ENCODE assay signal across 10 cellular contexts in the genomic region with DNA sequence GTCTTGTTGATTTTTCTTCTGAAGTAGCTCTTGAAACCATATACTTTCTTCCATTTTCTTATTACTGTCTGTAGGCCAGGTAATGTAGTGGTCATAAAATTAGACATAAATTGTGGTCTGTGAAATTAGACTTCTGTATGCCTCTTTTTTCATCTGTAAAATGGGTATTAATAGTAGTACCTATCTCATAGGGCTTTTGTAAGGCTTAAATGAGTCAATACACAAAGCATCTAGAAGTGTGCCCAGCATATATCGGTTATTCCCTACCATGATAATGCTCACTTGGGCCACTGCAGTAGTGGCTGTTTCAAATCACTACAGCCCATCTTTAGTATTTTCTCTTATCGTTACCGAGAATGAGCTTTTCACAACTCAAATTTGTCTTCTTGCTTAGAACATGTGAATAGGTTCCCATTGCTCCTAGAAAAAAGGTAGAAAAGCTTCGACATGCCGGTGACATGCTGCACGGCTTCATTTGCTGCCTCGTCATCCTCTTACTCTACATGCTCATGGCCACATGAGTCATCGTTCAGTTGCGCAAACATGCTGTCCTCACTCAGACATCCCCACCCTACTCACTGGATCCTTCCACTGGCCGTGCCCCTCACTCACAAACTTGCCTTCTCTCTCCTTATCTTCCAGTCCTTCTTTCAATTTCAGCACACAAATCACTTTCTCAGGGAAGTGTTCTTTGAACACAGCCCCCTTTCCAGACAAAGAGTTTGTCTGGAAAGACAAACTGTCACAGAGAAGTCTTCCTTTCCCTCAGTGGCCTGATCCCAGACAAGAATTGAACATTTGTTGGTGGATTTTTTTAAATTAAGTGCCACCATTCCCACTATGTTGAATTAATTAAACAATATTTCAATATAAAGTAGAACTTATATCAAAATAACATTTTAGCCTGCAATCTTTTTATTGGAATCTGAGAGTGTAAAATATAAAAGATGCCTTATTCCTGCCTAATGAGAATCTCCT. TPM values are rescaled to one million over a fixed set of nuclear protein-coding genes. Genes with fewer than 3 reads are reported as not detected.
A peak's percentile ranks its signal among the peaks of the same experiment; 100 is the strongest.
DNase-seq lines count a peak whose midpoint lies in the region; ATAC-seq and TF ChIP-seq lines count a peak whose summit lies in the region.
"Had no signal": no experiment of that assay in that cellular context is flagged by ENCODE, and none has a peak within 500 bp of the region (broad histone marks: within the 10 kb centered on the region; RNA-seq: fewer than 3 reads in every experiment).

No MANE protein-coding gene starts in this region.

- H3K27me3 Mint-ChIP-seq in activated naive CD8-positive, alpha-beta T cell treated with anti-CD3 and anti-CD28 coated beads, Interleukin-2, amount 50 U/mL, for 24 hours, result no peaks in the 10 kb centered on the region

- H3K4me1 ChIP-seq in neutrophil (ENCODE audit: control insufficient read depth in 1 of 2, insufficient read depth in 1 of 2, low read depth in 1 of 2, low read length in 1 of 2), result peaks cover 15 to 20% of the 10 kb centered on the region in 2 experiments

- no peaks in the 10 kb centered on the region for H3K27me3 ChIP-seq in neutrophil

- H3K36me3 Mint-ChIP-seq in activated naive CD8-positive, alpha-beta T cell treated with anti-CD3 and anti-CD28 coated beads, Interleukin-2, amount 50 U/mL, for 24 hours (ENCODE audit: low read depth), result peaks cover 2% of the 10 kb centered on the region

- H3K4me3 Mint-ChIP-seq in activated naive CD8-positive, alpha-beta T cell treated with anti-CD3 and anti-CD28 coated beads, Interleukin-2, amount 50 U/mL, for 24 hours, result no peak overlapping the region

- H3K36me3 ChIP-seq in neutrophil, result no peaks in the 10 kb centered on the region

- no peak overlapping the region for H3K27ac Mint-ChIP-seq in activated naive CD8-positive, alpha-beta T cell treated with anti-CD3 and anti-CD28 coated beads, Interleukin-2, amount 50 U/mL, for 24 hours

- H3K27ac ChIP-seq in neutrophil, result peak overlapping the region; percentile 78

- no peak for ATAC-seq in activated naive CD8-positive, alpha-beta T cell treated with anti-CD3 and anti-CD28 coated beads, Interleukin-2, amount 50 U/mL, for 24 hours
- ATAC-seq in HG03460 (IDR thresholded peaks at IDR 0.05; ENCODE audit: unreplicated experiment) (no peak), GM18909 (IDR thresholded peaks at IDR 0.05; ENCODE audit: poor library complexity, unreplicated experiment) (no peak)

- no peaks in the 10 kb centered on the region for H3K9me3 Mint-ChIP-seq in activated naive CD8-positive, alpha-beta T cell treated with anti-CD3 and anti-CD28 coated beads, Interleukin-2, amount 50 U/mL, for 24 hours

- peak; percentile 90 for DNase-seq in CD1c-positive myeloid dendritic cell (ENCODE audit: extremely low spot score)
- DNase-seq in NCI-H226, result peak; percentile 58
- DNase-seq in dermis microvascular lymphatic vessel endothelial cell (ENCODE audit: low read depth in 2 of 2), result peak; percentile 20 to 79
- no peak for DNase-seq in activated naive CD8-positive, alpha-beta T cell treated with anti-CD3 and anti-CD28 coated beads, Interleukin-2, amount 50 U/mL, for 24 hours
- no peak for DNase-seq in ecto neural progenitor cell (ENCODE audit: low spot score)

- no peaks in the 10 kb centered on the region for H3K9me3 ChIP-seq in neutrophil

- H3K4me1 Mint-ChIP-seq in activated naive CD8-positive, alpha-beta T cell treated with anti-CD3 and anti-CD28 coated beads, Interleukin-2, amount 50 U/mL, for 24 hours, result peaks cover 24% of the 10 kb centered on the region

- H3K4me3 ChIP-seq in neutrophil (ENCODE audit: low read depth in 1 of 2, low read length in 1 of 2), result no peak overlapping the region
- H3K4me3 ChIP-seq: GM12878 had no signal

- no peak for TF ChIP-seq CTCF in neutrophil (IDR thresholded peaks at IDR 0.05)

RNA-seq across cellular contexts. Expression of gene ERVFRD-1, which starts 32.2 kb away (rescaled TPM):
- total RNA-seq in dermis microvascular lymphatic vessel endothelial cell, result under 0.01 TPM in 2 replicates
- total RNA-seq: epithelial cell of proximal tubule, GM12878 had no signal

RNA-seq across cellular contexts. Expression of gene SMIM13, which starts 50.0 kb away (rescaled TPM):
- total RNA-seq in dermis microvascular lymphatic vessel endothelial cell, result 9.5 and 11.8 TPM in 2 replicates

Comparison
In these comparisons a context has a peak if more than half of its experiments do, and no peak if none do; other contexts are left out.
1. DNase-seq: peak in CD1c-positive myeloid dendritic cell (single experiment), NCI-H226 (single experiment) and dermis microvascular lymphatic vessel endothelial cell (2 of 2); none in activated naive CD8-positive, alpha-beta T cell treated with anti-CD3 and anti-CD28 coated beads, Interleukin-2, amount 50 U/mL, for 24 hours (single experiment) and ecto neural progenitor cell (single experiment).